Comparison of ENCODE assay signal across 9 cellular contexts in the genomic region with DNA sequence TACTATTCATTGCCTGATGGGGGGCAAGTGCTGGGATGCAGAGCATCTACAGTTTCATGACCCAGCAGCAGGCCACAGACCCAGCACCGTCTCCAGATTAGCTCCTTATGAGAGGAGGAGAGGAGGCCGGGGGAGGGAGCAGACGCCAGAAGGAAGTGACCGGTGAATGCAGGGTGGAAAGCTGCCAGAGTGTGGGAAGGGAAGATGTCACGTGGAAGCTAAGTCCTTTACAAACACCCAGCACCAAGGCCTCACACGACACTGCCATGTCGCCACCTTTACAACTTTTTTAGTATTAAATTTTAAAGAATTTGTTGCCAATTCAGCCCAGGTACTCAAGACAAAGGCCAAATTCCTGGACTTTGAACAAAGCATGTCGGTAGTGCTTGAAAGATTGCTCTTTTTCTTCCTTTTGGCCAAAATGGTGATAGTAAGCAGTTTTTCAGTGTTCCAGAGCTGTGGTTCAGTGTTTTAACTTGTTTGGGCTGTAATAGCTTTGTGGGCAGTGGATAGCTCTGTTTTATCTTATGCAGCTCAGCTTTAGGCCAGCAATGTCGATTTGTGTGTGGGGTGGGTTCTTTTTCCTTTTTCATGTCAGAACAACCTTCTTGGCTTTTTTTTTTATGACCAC. TPM values are rescaled to one million over a fixed set of nuclear protein-coding genes. Genes with fewer than 3 reads are reported as not detected.
DNase-seq lines count a peak whose midpoint lies in the region.
"Had no signal": no experiment of that assay in that cellular context is flagged by ENCODE, and none has a peak within 500 bp of the region (broad histone marks: within the 10 kb centered on the region; RNA-seq: fewer than 3 reads in every experiment).

No MANE protein-coding gene starts in this region.

- H3K4me3 ChIP-seq in trophoblast cell (ENCODE audit: low read depth, low read length): no peak overlapping the region
- H3K4me3 ChIP-seq: SJCRH30 had no signal

- H3K4me1 ChIP-seq in trophoblast cell (ENCODE audit: control insufficient read depth in 1 of 2, insufficient read depth in 2 of 2, low read length in 2 of 2): peaks cover 12 to 13% of the 10 kb centered on the region in 2 experiments
- H3K4me1 ChIP-seq: SJCRH30 had no signal

- H3K36me3 ChIP-seq in trophoblast cell (ENCODE audit: control insufficient read depth in 1 of 2, insufficient read depth in 2 of 2, low read length in 2 of 2): peaks cover 8 to 11% of the 10 kb centered on the region in 2 experiments

- no peak overlapping the region for H2BK12ac ChIP-seq in trophoblast cell (ENCODE audit: low read length)

- no peaks in the 10 kb centered on the region for H3K27me3 ChIP-seq in trophoblast cell (ENCODE audit: insufficient read depth, low read length)
- H3K27me3 ChIP-seq: SJCRH30 had no signal

- H4K91ac ChIP-seq in trophoblast cell (ENCODE audit: low read depth, low read length): no peak overlapping the region

- H3K14ac ChIP-seq in trophoblast cell (ENCODE audit: low read length): no peak overlapping the region

- no peak overlapping the region for H2BK5ac ChIP-seq in trophoblast cell (ENCODE audit: low read depth, low read length, poor library complexity)

- no peak overlapping the region for H3K18ac ChIP-seq in trophoblast cell (ENCODE audit: low read length)

- H3K27ac ChIP-seq in substantia nigra (ENCODE audit: low read depth, low read length, poor library complexity, severe bottlenecking): peak overlapping the region; percentile 2
- H3K27ac ChIP-seq in trophoblast cell (ENCODE audit: low read depth, low read length): no peak overlapping the region
- H3K27ac ChIP-seq: SJCRH30 had no signal

- DNase-seq in Kasumi-1 (lab: John Stamatoyannopoulos, UW): peak; percentile 40 to 44
- peak; percentile 91 for DNase-seq in cerebellar cortex (ENCODE audit: low spot score)
- peak; percentile 69 for DNase-seq in kidney tubule cell (ENCODE audit: low spot score)
- peak in 44 of 49 donors; percentile 7 to 92 (median 50) for DNase-seq in substantia nigra (lab: John Stamatoyannopoulos, UW)
- no peak for DNase-seq in trophoblast cell
- no peak for DNase-seq in activated gamma-delta T cell treated with Interleukin-2 at 50 U/mL for 16 hours
- no peak for DNase-seq in NCI-H2107 treated with DMSO at 0.1 percent for 48 hours (lab: John Stamatoyannopoulos, UW; ENCODE audit: unreplicated experiment)
- DNase-seq in NCI-H1105 (lab: John Stamatoyannopoulos, UW): no peak
- DNase-seq: SJCRH30 had no signal

- no peaks in the 10 kb centered on the region for H3K9me3 ChIP-seq in trophoblast cell (ENCODE audit: insufficient read depth, low read depth, low read length)
- H3K9me3 ChIP-seq: SJCRH30 had no signal

- H3K9ac ChIP-seq in trophoblast cell (ENCODE audit: low read length): no peak overlapping the region

- H3K79me1 ChIP-seq in trophoblast cell (ENCODE audit: low read length): peaks cover 2% of the 10 kb centered on the region

- H2AFZ ChIP-seq in trophoblast cell (ENCODE audit: insufficient read depth, low read length, poor library complexity): no peak overlapping the region

- no peak overlapping the region for H2BK120ac ChIP-seq in trophoblast cell (ENCODE audit: insufficient read depth, low read length, poor library complexity)

- no peak overlapping the region for H3K4ac ChIP-seq in trophoblast cell (ENCODE audit: low read depth, low read length)

- WGBS in trophoblast cell (ENCODE audit: extremely low coverage, insufficient coverage, insufficient read length): no CpG with 5 or more reads among the region's 9 CpGs

- no peaks in the 10 kb centered on the region for H3K79me2 ChIP-seq in trophoblast cell (ENCODE audit: control insufficient read depth, insufficient read depth, low read length, poor library complexity)

- no peak overlapping the region for H4K12ac ChIP-seq in trophoblast cell (ENCODE audit: low read depth, low read length)

- no peak overlapping the region for H2AK5ac ChIP-seq in trophoblast cell (ENCODE audit: low read length)

- H3K23ac ChIP-seq in trophoblast cell (ENCODE audit: low read length): no peak overlapping the region

- H3K4me2 ChIP-seq in trophoblast cell (ENCODE audit: low read length): no peak overlapping the region

- H4K8ac ChIP-seq in trophoblast cell (ENCODE audit: low read depth, low read length): no peak overlapping the region

RNA-seq across cellular contexts. Expression of a gene that starts 58.2 kb away (rescaled TPM):
- 38.2 and 38.5 TPM in 2 replicates for polyA plus RNA-seq in trophoblast cell (2013)

Comparison
In these comparisons a context has a peak if more than half of its experiments do, and no peak if none do; other contexts are left out.
1. DNase-seq: peak in Kasumi-1 (2 of 2), cerebellar cortex (single experiment), kidney tubule cell (single experiment) and substantia nigra (44 of 49); none in trophoblast cell (0 of 2), activated gamma-delta T cell treated with Interleukin-2 at 50 U/mL for 16 hours (single experiment), NCI-H2107 treated with DMSO at 0.1 percent for 48 hours (single experiment) and NCI-H1105 (single experiment).